11 cellular contexts compared by ENCODE assay signal in the genomic region with DNA sequence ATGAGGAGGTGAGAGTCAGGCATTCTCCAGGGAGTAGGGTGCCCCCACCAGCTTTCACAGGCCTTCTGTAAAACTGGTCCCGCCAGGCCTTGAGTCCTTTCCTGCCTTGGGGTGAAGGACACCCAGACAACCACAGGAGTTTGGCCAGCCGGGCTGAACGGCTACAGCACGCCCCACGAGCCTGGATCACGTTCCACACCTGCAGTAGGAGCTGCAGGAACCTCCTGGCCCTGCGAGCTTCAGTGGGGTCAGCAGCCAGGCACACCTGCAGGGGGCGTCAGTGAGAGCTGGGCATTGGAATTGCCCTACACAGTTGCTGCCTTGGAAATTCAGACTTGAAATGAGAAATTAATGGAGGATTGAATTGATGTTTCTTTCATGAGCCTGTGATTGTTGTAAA. TPM values are rescaled to one million over a fixed set of nuclear protein-coding genes. Genes with fewer than 3 reads are reported as not detected.
DNase-seq lines count a peak whose midpoint lies in the region; ATAC-seq and TF ChIP-seq lines count a peak whose summit lies in the region.
"Had no signal": no experiment of that assay in that cellular context is flagged by ENCODE, and none has a peak within 500 bp of the region (broad histone marks: within the 10 kb centered on the region; RNA-seq: fewer than 3 reads in every experiment).

No MANE protein-coding gene starts in this region.

- BruUV-seq in OCI-LY7 (replicated peaks; lab: Mats Ljungman, UMichigan): no TSS peak

- H2AFZ ChIP-seq in OCI-LY7 (ENCODE audit: low read length): no peak overlapping the region
- H2AFZ ChIP-seq in smooth muscle cell (ENCODE audit: low read depth): no peak overlapping the region

- TF ChIP-seq POLR2A in vagina (IDR thresholded peaks at IDR 0.05): no peak

- H3K9me2 ChIP-seq in OCI-LY7 (ENCODE audit: insufficient read depth, low read length): no peaks in the 10 kb centered on the region

- H3K9ac ChIP-seq in smooth muscle cell (ENCODE audit: low read depth): no peak overlapping the region

- H3K9me3 ChIP-seq in OCI-LY7 (ENCODE audit: low read length) (no peaks in the 10 kb centered on the region), smooth muscle cell (replicated peaks; ENCODE audit: low read depth) (no peaks in the 10 kb centered on the region), vagina (no peaks in the 10 kb centered on the region)
- H3K9me3 ChIP-seq: HAP-1 had no signal

- no peak for ATAC-seq in HG03439 (IDR thresholded peaks at IDR 0.05; ENCODE audit: unreplicated experiment)

- H3K79me2 ChIP-seq in OCI-LY7 (ENCODE audit: insufficient read depth, low read depth, low read length): no peaks in the 10 kb centered on the region
- peaks cover 92% of the 10 kb centered on the region for H3K79me2 ChIP-seq in smooth muscle cell (ENCODE audit: low read depth)

- H3K4me1 ChIP-seq in OCI-LY7 (ENCODE audit: insufficient read depth, low read length, poor library complexity, severe bottlenecking): no peaks in the 10 kb centered on the region
- no peaks in the 10 kb centered on the region for H3K4me1 ChIP-seq in smooth muscle cell (ENCODE audit: low read depth)
- peaks cover 11% of the 10 kb centered on the region for H3K4me1 ChIP-seq in vagina
- H3K4me1 ChIP-seq: HAP-1 had no signal

- peak; percentile 51 for TF ChIP-seq CTCF in GM12873 (IDR thresholded peaks at IDR 0.05; ENCODE audit: insufficient read depth, low read depth, low read length, missing control alignments)
- TF ChIP-seq CTCF in OCI-LY7 (conservative IDR thresholded peaks at IDR 0.05; ENCODE audit: low read length): 0 out of 2 replicates have a peak, but pooled peaks have one; percentile 28
- peak; percentile 3 for TF ChIP-seq CTCF in fibroblast of the aortic adventitia (IDR thresholded peaks at IDR 0.05; ENCODE audit: insufficient read depth, low read length)
- peak; percentile 41 for TF ChIP-seq CTCF in smooth muscle cell (IDR thresholded peaks at IDR 0.05; ENCODE audit: borderline replicate concordance, insufficient read depth, poor library complexity, severe bottlenecking)
- no peak for TF ChIP-seq CTCF in vagina (IDR thresholded peaks at IDR 0.05)

- H3K4me3 ChIP-seq in OCI-LY7 (ENCODE audit: low read depth, low read length, poor library complexity, severe bottlenecking) (no peak overlapping the region), fibroblast of the aortic adventitia (ENCODE audit: low read depth, low read length) (no peak overlapping the region), smooth muscle cell (no peak overlapping the region), vagina (no peak overlapping the region)
- H3K4me3 ChIP-seq: HAP-1 had no signal

- CTCF ChIA-PET in OCI-LY7 (lab: Charles Lee; ENCODE audit: unreplicated experiment): no interaction called here

- no peaks in the 10 kb centered on the region for H3K36me3 ChIP-seq in OCI-LY7 (ENCODE audit: insufficient read depth, low read length)
- H3K36me3 ChIP-seq in smooth muscle cell (ENCODE audit: low read depth): peaks cover 4% of the 10 kb centered on the region
- no peaks in the 10 kb centered on the region for H3K36me3 ChIP-seq in vagina
- H3K36me3 ChIP-seq: HAP-1 had no signal

- H4K20me1 ChIP-seq in OCI-LY7 (ENCODE audit: insufficient read depth, low read length): no peaks in the 10 kb centered on the region
- H4K20me1 ChIP-seq in smooth muscle cell (ENCODE audit: low read depth): peaks cover 92% of the 10 kb centered on the region

- intact Hi-C loops in OCI-LY7 (cut with micrococcal nuclease; ENCODE audit: unreplicated experiment): no loop called here
- intact Hi-C loops in vagina (cut with DNase I): loop anchor here (5.0 kb wide), 1 partner anchor 840 kb away; no protein-coding TSS in a partner anchor

- WGBS in smooth muscle cell (ENCODE audit: low lambda C conversion rate): 88% methylated on average over 8 of the region's 8 CpGs

- H3K27me3 ChIP-seq in smooth muscle cell (ENCODE audit: low read depth): no peaks in the 10 kb centered on the region
- H3K27me3 ChIP-seq in vagina: no peaks in the 10 kb centered on the region

- H3K4me2 ChIP-seq in OCI-LY7 (ENCODE audit: low read length) (no peak overlapping the region), smooth muscle cell (no peak overlapping the region)

- DNase-seq in OCI-LY7 (ENCODE audit: low spot score): no peak
- DNase-seq in fibroblast of the aortic adventitia (ENCODE audit: low read depth): no peak
- DNase-seq in smooth muscle cell (lab: John Stamatoyannopoulos, UW; ENCODE audit: unreplicated experiment): no peak
- no peak for DNase-seq in NCI-H524 (lab: John Stamatoyannopoulos, UW)
- DNase-seq in vagina (ENCODE audit: extremely low spot score in 2 of 2): no peak
- DNase-seq: activated CD4-positive, alpha-beta memory T cell treated with anti-CD3 and anti-CD28 coated beads, Interleukin-2, amount 10 ng/mL, durations not matched to agents 7 days and 5 days; activated naive CD8-positive, alpha-beta T cell treated with anti-CD3 and anti-CD28 coated beads, Interleukin-2, amount 10 ng/mL, durations not matched to agents 7 days and 5 days; NCI-H510A had no signal

- H3K27ac ChIP-seq in OCI-LY7 (ENCODE audit: low read depth, low read length, poor library complexity, severe bottlenecking): no peak overlapping the region
- peak overlapping the region; percentile 96 for H3K27ac ChIP-seq in smooth muscle cell (ENCODE audit: low read depth)
- H3K27ac ChIP-seq in vagina: no peak overlapping the region

- POLR2A ChIA-PET in OCI-LY7 (lab: Charles Lee): no interaction called here

- H3F3A ChIP-seq in smooth muscle cell (ENCODE audit: low read depth): peaks cover 76% of the 10 kb centered on the region

RNA-seq across cellular contexts. Expression of gene COL4A2, which starts 45.7 kb away (rescaled TPM):
- 2.5 TPM in 1 of 2 replicates, not detected in the other for total RNA-seq in OCI-LY7 (2014; rRNA removed; shearing (Covaris generic))
- total RNA-seq in OCI-LY7 (2022) (0.24 and 0.34 TPM in 2 replicates), fibroblast of the aortic adventitia (ENCODE audit: low replicate concordance) (53.3 and 151 TPM in 2 replicates), smooth muscle cell (1,456 and 1,535 TPM in 2 replicates), vagina (180 TPM)
- 2,012 and 2,786 TPM in 2 replicates for polyA plus RNA-seq in smooth muscle cell
- total RNA-seq: activated CD4-positive, alpha-beta memory T cell treated with anti-CD3 and anti-CD28 coated beads, Interleukin-2, amount 10 ng/mL, durations not matched to agents 7 days and 5 days; activated naive CD8-positive, alpha-beta T cell treated with anti-CD3 and anti-CD28 coated beads, Interleukin-2, amount 10 ng/mL, durations not matched to agents 7 days and 5 days had no signal

RNA-seq across cellular contexts. Expression of gene COL4A1, which starts 45.8 kb away (rescaled TPM):
- total RNA-seq in OCI-LY7 (2014; rRNA removed; shearing (Covaris generic)): not detected in 2 replicates
- 0.06 and 0.39 TPM in 2 replicates for total RNA-seq in OCI-LY7 (2022)
- total RNA-seq in fibroblast of the aortic adventitia (ENCODE audit: low replicate concordance): 43.7 and 258 TPM in 2 replicates
- 4,372 and 5,353 TPM in 2 replicates for total RNA-seq in smooth muscle cell
- polyA plus RNA-seq in smooth muscle cell: 1,844 and 2,409 TPM in 2 replicates
- 178 TPM for total RNA-seq in vagina
- total RNA-seq: activated CD4-positive, alpha-beta memory T cell treated with anti-CD3 and anti-CD28 coated beads, Interleukin-2, amount 10 ng/mL, durations not matched to agents 7 days and 5 days; activated naive CD8-positive, alpha-beta T cell treated with anti-CD3 and anti-CD28 coated beads, Interleukin-2, amount 10 ng/mL, durations not matched to agents 7 days and 5 days had no signal

Comparison
In these comparisons a context has a peak if more than half of its experiments do, and no peak if none do; other contexts are left out.
1. CTCF ChIP-seq: peak in GM12873 (single experiment), OCI-LY7 (single experiment), fibroblast of the aortic adventitia (single experiment) and smooth muscle cell (single experiment); none in vagina (0 of 3).
2. RNA of gene COL4A2, which starts 45.7 kb away (total RNA-seq): 1,456 to 1,535 TPM in smooth muscle cell, 180 TPM in vagina (single experiment) and 53.3 to 151 TPM in fibroblast of the aortic adventitia; 0.24 to 2.5 TPM in OCI-LY7; every median in the first group is over 10 times any median in the second.
3. RNA of gene COL4A1, which starts 45.8 kb away (total RNA-seq): 4,372 to 5,353 TPM in smooth muscle cell, 178 TPM in vagina (single experiment) and 43.7 to 258 TPM in fibroblast of the aortic adventitia; 0.06 to 0.39 TPM in OCI-LY7; every median in the first group is over 10 times any median in the second.